3 cellular contexts compared by ENCODE assay signal in genomic region chr16:58402796-58403195, GRCh38.
"Had no signal": no experiment of that assay in that cellular context is flagged by ENCODE, and none has a peak within 500 bp of the region (broad histone marks: within the 10 kb centered on the region; RNA-seq: fewer than 3 reads in every experiment).

No MANE protein-coding gene starts in this region.

- ATAC-seq: GM23338 had no signal

- H2AFZ ChIP-seq: GM23338 had no signal

- H3K4me3 ChIP-seq: GM23338 had no signal

- H3K4me2 ChIP-seq: GM23338 had no signal

- DNase-seq: H9, HCEC 1CT had no signal
